29 cellular contexts compared by ENCODE assay signal in genomic region chr15:60323322-60323721, GRCh38.
"Had no signal": no experiment of that assay in that cellular context is flagged by ENCODE, and none has a peak within 500 bp of the region (broad histone marks: within the 10 kb centered on the region; RNA-seq: fewer than 3 reads in every experiment).

No MANE protein-coding gene starts in this region.

- H3K4me3 ChIP-seq: coronary artery, dorsolateral prefrontal cortex had no signal

- H3K9me3 Mint-ChIP-seq: activated B cell treated with CpG ODN at 0.5 μM for 24 hours; activated CD8-positive, alpha-beta T cell treated with anti-CD3 and anti-CD28 coated beads for 36 hours; activated T-cell treated with anti-CD3 and anti-CD28 coated beads, Interleukin-2, amount 50 U/mL, for 4 hours; activated T-helper 17 cell treated with anti-CD3 and anti-CD28 coated beads, Interleukin-2, amount 50 U/mL, for 72 hours; central memory CD8-positive, alpha-beta T cell; dendritic cell treated with granulocyte-macrophage colony-stimulating factor and Interleukin-4, amounts not matched to agents 40 ng/mL and 50 ng/mL, for 4 days; endodermal cell; T-helper 2 cell treated with Interferon-gamma antibody and Interleukin-4, amounts not matched to agents 5 μg/mL and 100 μg/mL, for 36 hours had no signal

- H3K4me3 Mint-ChIP-seq: activated B cell treated with CpG ODN at 0.5 μM for 24 hours; activated CD8-positive, alpha-beta T cell treated with anti-CD3 and anti-CD28 coated beads for 36 hours; activated naive CD8-positive, alpha-beta T cell; activated T-cell treated with anti-CD3 and anti-CD28 coated beads, Interleukin-2, amount 50 U/mL, for 4 hours; activated T-helper 17 cell treated with anti-CD3 and anti-CD28 coated beads, Interleukin-2, amount 50 U/mL, for 72 hours; central memory CD8-positive, alpha-beta T cell; dendritic cell treated with granulocyte-macrophage colony-stimulating factor and Interleukin-4, amounts not matched to agents 40 ng/mL and 50 ng/mL, for 4 days; endodermal cell; T-helper 17 cell; T-helper 2 cell treated with Interferon-gamma antibody and Interleukin-4, amounts not matched to agents 5 μg/mL and 100 μg/mL, for 36 hours had no signal

- DNase-seq: activated B cell treated with CpG ODN at 0.5 μM for 24 hours; activated CD4-positive, alpha-beta T cell treated with anti-CD3 and anti-CD28 coated beads for 48 hours; activated CD4-positive, alpha-beta T cell treated with anti-CD3 and anti-CD28 coated beads, Interleukin-2, amount 50 U/mL, for 1 hour; activated CD4-positive, alpha-beta T cell treated with anti-CD3 and anti-CD28 coated beads, Interleukin-2, amount 50 U/mL, for 48 hours; activated CD8-positive, alpha-beta memory T cell treated with anti-CD3 and anti-CD28 coated beads for 24 hours; activated CD8-positive, alpha-beta T cell treated with anti-CD3 and anti-CD28 coated beads for 36 hours; activated effector memory CD4-positive, alpha-beta T cell treated with Interleukin-2 at 50 U/mL for 16 hours; activated gamma-delta T cell treated with Interleukin-2 at 50 U/mL for 16 hours; activated naive CD4-positive, alpha-beta T cell treated with anti-CD3 and anti-CD28 coated beads, Interleukin-2, amount 50 U/mL, for 16 hours; activated naive CD4-positive, alpha-beta T cell treated with Interleukin-2 at 50 U/mL for 16 hours; activated T-cell treated with anti-CD3 and anti-CD28 coated beads, Interleukin-2, amount 50 U/mL, for 4 hours; amniotic stem cell; anterior cingulate cortex; brain microvascular endothelial cell; dorsolateral prefrontal cortex; effector memory CD4-positive, alpha-beta T cell; endodermal cell; foreskin fibroblast; glutamatergic neuron; T-helper 1 cell; T-helper 17 cell; T1000; WERI-Rb-1 had no signal

- H3K27ac ChIP-seq: brain microvascular endothelial cell, coronary artery, dorsolateral prefrontal cortex, WERI-Rb-1 had no signal

- H3K4me1 Mint-ChIP-seq: activated T-helper 17 cell treated with anti-CD3 and anti-CD28 coated beads, Interleukin-2, amount 50 U/mL, for 72 hours; central memory CD8-positive, alpha-beta T cell had no signal

- H3K27ac Mint-ChIP-seq: activated B cell treated with CpG ODN at 0.5 μM for 24 hours; activated CD8-positive, alpha-beta T cell treated with anti-CD3 and anti-CD28 coated beads for 36 hours; activated naive CD8-positive, alpha-beta T cell; activated T-helper 17 cell treated with anti-CD3 and anti-CD28 coated beads, Interleukin-2, amount 50 U/mL, for 72 hours; dendritic cell treated with granulocyte-macrophage colony-stimulating factor and Interleukin-4, amounts not matched to agents 40 ng/mL and 50 ng/mL, for 4 days; endodermal cell; T-helper 17 cell; T-helper 2 cell treated with Interferon-gamma antibody and Interleukin-4, amounts not matched to agents 5 μg/mL and 100 μg/mL, for 36 hours had no signal

- H3K36me3 Mint-ChIP-seq: activated naive CD8-positive, alpha-beta T cell had no signal

- H3K36me3 ChIP-seq: brain microvascular endothelial cell, WERI-Rb-1 had no signal
